In the genomic region with DNA sequence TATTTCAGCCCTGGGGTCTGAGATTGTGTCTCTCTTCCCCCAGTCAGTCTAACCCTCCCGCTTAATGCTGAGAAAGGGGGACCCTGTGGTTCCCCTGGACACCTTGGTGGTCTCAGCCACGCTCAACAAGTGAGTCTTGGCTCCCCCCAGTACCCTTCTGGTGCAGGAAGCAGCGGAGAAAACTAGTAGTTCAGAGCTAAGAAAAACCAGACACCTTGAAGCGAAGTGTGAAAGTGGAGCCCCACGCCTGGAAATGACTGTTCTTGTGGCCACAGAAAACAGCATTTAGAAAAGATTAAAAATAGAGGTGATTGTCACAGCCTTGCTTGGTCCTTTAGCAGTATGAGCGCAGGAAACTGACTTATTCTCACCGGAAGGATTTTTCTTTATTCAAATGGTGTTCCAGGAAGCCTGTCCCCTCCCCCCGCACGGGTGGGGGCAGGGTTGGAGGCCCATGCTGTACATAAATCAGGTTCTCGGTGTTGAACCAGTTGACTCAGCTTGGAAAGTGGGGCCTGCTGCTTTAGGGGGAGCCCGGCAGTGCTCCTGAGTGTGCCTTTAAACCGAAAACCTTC, we compare ENCODE assay signal across 1 cellular context.
A peak's percentile ranks its signal among the peaks of the same experiment; 100 is the strongest.
TF ChIP-seq lines count a peak whose summit lies in the region.

No MANE protein-coding gene starts in this region.

TF ChIP-seq in K562, 482 proteins besides CTCF, POLR2A, EP300 and RAD21 (continued from another document):
- TF ChIP-seq, protein P1, sequence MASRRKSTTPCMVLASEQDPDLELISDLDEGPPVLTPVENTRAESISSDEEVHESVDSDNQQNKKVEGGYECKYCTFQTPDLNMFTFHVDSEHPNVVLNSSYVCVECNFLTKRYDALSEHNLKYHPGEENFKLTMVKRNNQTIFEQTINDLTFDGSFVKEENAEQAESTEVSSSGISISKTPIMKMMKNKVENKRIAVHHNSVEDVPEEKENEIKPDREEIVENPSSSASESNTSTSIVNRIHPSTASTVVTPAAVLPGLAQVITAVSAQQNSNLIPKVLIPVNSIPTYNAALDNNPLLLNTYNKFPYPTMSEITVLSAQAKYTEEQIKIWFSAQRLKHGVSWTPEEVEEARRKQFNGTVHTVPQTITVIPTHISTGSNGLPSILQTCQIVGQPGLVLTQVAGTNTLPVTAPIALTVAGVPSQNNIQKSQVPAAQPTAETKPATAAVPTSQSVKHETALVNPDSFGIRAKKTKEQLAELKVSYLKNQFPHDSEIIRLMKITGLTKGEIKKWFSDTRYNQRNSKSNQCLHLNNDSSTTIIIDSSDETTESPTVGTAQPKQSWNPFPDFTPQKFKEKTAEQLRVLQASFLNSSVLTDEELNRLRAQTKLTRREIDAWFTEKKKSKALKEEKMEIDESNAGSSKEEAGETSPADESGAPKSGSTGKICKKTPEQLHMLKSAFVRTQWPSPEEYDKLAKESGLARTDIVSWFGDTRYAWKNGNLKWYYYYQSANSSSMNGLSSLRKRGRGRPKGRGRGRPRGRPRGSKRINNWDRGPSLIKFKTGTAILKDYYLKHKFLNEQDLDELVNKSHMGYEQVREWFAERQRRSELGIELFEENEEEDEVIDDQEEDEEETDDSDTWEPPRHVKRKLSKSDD (conservative IDR thresholded peaks at IDR 0.05; ENCODE audit: low read length), result no peak
- TF ChIP-seq RAD51 (IDR thresholded peaks at IDR 0.05; ENCODE audit: borderline replicate concordance, low read depth) (no peak), TAF1 (IDR thresholded peaks at IDR 0.05; ENCODE audit: control insufficient read depth, extremely low read depth, insufficient read depth, low read length, severe bottlenecking) (peak; percentile 18), TBL1XR1 (IDR thresholded peaks at IDR 0.05; ENCODE audit: low read length in 2 of 2) (peak in 1 of 2 experiments; percentile 50; a peak in 1 of 4 replicates), FOXA3 (CRISPR knock-in tag; conservative IDR thresholded peaks at IDR 0.05 in 1 of 2, IDR thresholded peaks at IDR 0.05 in 1 of 2) (0 out of 4 replicates have a peak, but pooled peaks of 1 of the 2 experiments have one; percentile 5), MEIS2 (IDR thresholded peaks at IDR 0.05; ENCODE audit: partially characterized antibody) (peak; percentile 83), SOX6 (IDR thresholded peaks at IDR 0.05) (no peak), NR2C1 (IDR thresholded peaks at IDR 0.05) (no peak), NR2C1 (tag; IDR thresholded peaks at IDR 0.05) (peak; percentile 46; the same call in 1 of the 2 replicates), WHSC1 (IDR thresholded peaks at IDR 0.05; ENCODE audit: low read length) (no peak), SMARCC2 (IDR thresholded peaks at IDR 0.05; ENCODE audit: low read depth) (no peak), ETV1 (tag; conservative IDR thresholded peaks at IDR 0.05; ENCODE audit: low read depth) (peak; percentile 67), FOXJ2 (tag; IDR thresholded peaks at IDR 0.05) (no peak), TEAD1 (CRISPR knock-in tag; IDR thresholded peaks at IDR 0.05) (0 out of 4 replicates have a peak, but pooled peaks of 1 of the 2 experiments have one; percentile 12), C11orf30 (IDR thresholded peaks at IDR 0.05; ENCODE audit: low read depth) (no peak), NR3C1 (CRISPR knock-in tag; IDR thresholded peaks at IDR 0.05) (no peak), STAT5A (IDR thresholded peaks at IDR 0.05; ENCODE audit: borderline replicate concordance, low read length) (peak; percentile 68), POLR2H (tag; IDR thresholded peaks at IDR 0.05; ENCODE audit: low read depth) (no peak), ZNF174 (CRISPR knock-in tag; IDR thresholded peaks at IDR 0.05) (no peak)
